ENCODE assay signal across 17 cellular contexts in the genomic region with DNA sequence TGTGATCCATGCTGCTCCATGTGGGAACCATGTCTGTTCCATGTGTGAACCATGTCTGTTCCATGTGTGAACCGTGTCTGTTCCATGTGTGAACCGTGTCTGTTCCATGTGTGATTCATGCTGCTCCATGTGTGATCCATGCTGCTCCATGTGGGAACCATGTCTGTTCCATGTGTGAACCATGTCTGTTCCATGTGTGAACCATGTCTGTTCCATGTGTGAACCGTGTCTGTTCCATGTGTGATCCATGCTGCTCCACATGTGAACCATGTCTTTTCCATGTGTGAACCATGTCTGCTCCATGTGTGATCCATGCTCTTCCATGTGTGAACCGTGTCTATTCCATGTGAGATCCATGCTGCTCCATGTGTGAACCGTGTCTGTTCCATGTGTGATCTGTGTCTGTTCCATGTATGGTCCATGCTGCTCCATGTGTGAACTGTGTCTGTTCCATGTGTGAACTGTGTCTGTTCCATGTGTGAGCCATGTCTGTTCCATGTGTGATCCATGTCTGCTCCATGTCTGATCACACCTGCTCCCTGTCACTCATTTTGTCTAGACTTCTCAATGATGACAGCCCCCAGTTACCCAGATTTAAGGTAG. TPM values are rescaled to one million over a fixed set of nuclear protein-coding genes. Genes with fewer than 3 reads are reported as not detected.
"Had no signal": no experiment of that assay in that cellular context is flagged by ENCODE, and none has a peak within 500 bp of the region (broad histone marks: within the 10 kb centered on the region; RNA-seq: fewer than 3 reads in every experiment).

No MANE protein-coding gene starts in this region.

RNA-seq across cellular contexts. Expression of a gene that starts 56.8 kb away (rescaled TPM):
- total RNA-seq: activated CD4-positive, alpha-beta memory T cell treated with anti-CD3 and anti-CD28 coated beads for 36 hours; activated CD8-positive, alpha-beta memory T cell treated with anti-CD3 and anti-CD28 coated beads for 36 hours; activated CD8-positive, alpha-beta memory T cell treated with anti-CD3 and anti-CD28 coated beads, Interleukin-2, amount 10 ng/mL, durations not matched to agents 7 days and 5 days; activated CD8-positive, alpha-beta T cell treated with anti-CD3 and anti-CD28 coated beads, Interleukin-2, amount 10 ng/mL, durations not matched to agents 7 days and 5 days; activated naive CD8-positive, alpha-beta T cell treated with anti-CD3 and anti-CD28 coated beads for 36 hours; aorta; body of pancreas; breast epithelium; cardiac muscle cell; colonic mucosa; dermis microvascular lymphatic vessel endothelial cell; endodermal cell; esophagus muscularis mucosa; foreskin keratinocyte; gastrocnemius medialis; T-helper 17 cell had no signal
- polyA plus RNA-seq: adrenal gland, cardiac muscle cell, foreskin keratinocyte had no signal
